ENCODE assay signal across 8 cellular contexts in genomic region chr1:206864939-206865671, GRCh38. TPM values are rescaled to one million over a fixed set of nuclear protein-coding genes. Genes with fewer than 3 reads are reported as not detected.
DNase-seq lines count a peak whose midpoint lies in the region; ATAC-seq and TF ChIP-seq lines count a peak whose summit lies in the region.

TSS of gene IL20 (plus strand) at chr1:206865623. CDS start at chr1:206865853, 230 bp downstream.

- POLR2A ChIA-PET in HEK293T (lab: Yijun Ruan, JAX): no interaction called here

- H3K9me3 Mint-ChIP-seq in CD14-positive monocyte: peaks cover 0 to 2% (median 0%) of the 10 kb centered on the region in 7 donors

- no peak within 1 kb of the TSS for H3K27ac ChIP-seq in OCI-LY1 (ENCODE audit: low read depth, low read length, poor library complexity, severe bottlenecking)
- H3K27ac ChIP-seq in neutrophil: no peak within 1 kb of the TSS
- no peak within 1 kb of the TSS for H3K27ac ChIP-seq in suprapubic skin

- no peaks in the 10 kb centered on the region for H3F3A ChIP-seq in OCI-LY1 (ENCODE audit: insufficient read depth, low read length)

- intact Hi-C loops in CD14-positive monocyte (cut with micrococcal nuclease): loop anchor here (5.0 kb wide), 1 partner anchor 47 kb away; no protein-coding TSS in a partner anchor

- no peak for ATAC-seq in HG03280 (IDR thresholded peaks at IDR 0.05; ENCODE audit: unreplicated experiment)

- H3K27ac Mint-ChIP-seq in CD14-positive monocyte: no peak within 1 kb of the TSS

- TF ChIP-seq CTCF in CD14-positive monocyte (IDR thresholded peaks at IDR 0.05): peak; percentile 92
- TF ChIP-seq CTCF in OCI-LY1 (IDR thresholded peaks at IDR 0.05; ENCODE audit: low read length): peak; percentile 79
- TF ChIP-seq CTCF in neutrophil (IDR thresholded peaks at IDR 0.05): peak; percentile 75
- peak; percentile 71 to 88 for TF ChIP-seq CTCF in suprapubic skin (IDR thresholded peaks at IDR 0.05)

- H3K9ac ChIP-seq in OCI-LY1 (ENCODE audit: low read length): no peak within 1 kb of the TSS

- H3K36me3 Mint-ChIP-seq in CD14-positive monocyte: no peaks in the 10 kb centered on the region

- H3K4me1 ChIP-seq in OCI-LY1 (ENCODE audit: insufficient read depth, low read length, severe bottlenecking): no peaks in the 10 kb centered on the region
- H3K4me1 ChIP-seq in neutrophil (ENCODE audit: control insufficient read depth in 1 of 2, insufficient read depth in 1 of 2, low read depth in 1 of 2, low read length in 1 of 2): no peaks in the 10 kb centered on the region
- H3K4me1 ChIP-seq in suprapubic skin: peaks cover 10% of the 10 kb centered on the region

- H3K9me2 ChIP-seq in OCI-LY1 (ENCODE audit: low read depth, low read length): no peaks in the 10 kb centered on the region

- peaks cover 5% of the 10 kb centered on the region for H3K4me1 Mint-ChIP-seq in CD14-positive monocyte

- H3K9me3 ChIP-seq in OCI-LY1 (ENCODE audit: low read length): no peaks in the 10 kb centered on the region
- H3K9me3 ChIP-seq in neutrophil: no peaks in the 10 kb centered on the region
- no peaks in the 10 kb centered on the region for H3K9me3 ChIP-seq in suprapubic skin

- DNase-seq in CD14-positive monocyte (ENCODE audit: low spot score) (peak; percentile 80), HEK293T (ENCODE audit: extremely low spot score) (peak; percentile 90), fibroblast of peridontal ligament (ENCODE audit: extremely low read depth) (peak; percentile 79), suprapubic skin (ENCODE audit: low spot score in 2 of 2) (peak; percentile 84)
- DNase-seq in activated T-cell treated with anti-CD3 and anti-CD28 coated beads, Interleukin-2, amount 50 U/mL, for 1 hour: peak; percentile 87

- CTCF ChIA-PET in HEK293T (lab: Yijun Ruan, JAX): interaction anchor here (0.7 to 2.0 kb wide), 6 partner anchors 20 to 47 kb away, joined by 3 to 17 read pairs (median 4); no protein-coding TSS in a partner anchor

- H3K36me3 ChIP-seq in OCI-LY1 (ENCODE audit: insufficient read depth, low read length): no peaks in the 10 kb centered on the region
- H3K36me3 ChIP-seq in neutrophil: no peaks in the 10 kb centered on the region
- H3K36me3 ChIP-seq in suprapubic skin: no peaks in the 10 kb centered on the region

- peak within 1 kb of the TSS in 1 of 2 donors; percentile 3 for H3K4me3 Mint-ChIP-seq in CD14-positive monocyte

- no peaks in the 10 kb centered on the region for H3K79me2 ChIP-seq in OCI-LY1 (ENCODE audit: insufficient read depth, low read length)

- H3K4me3 ChIP-seq in OCI-LY1 (ENCODE audit: low read depth, low read length, poor library complexity, severe bottlenecking): no peak within 1 kb of the TSS
- no peak within 1 kb of the TSS for H3K4me3 ChIP-seq in neutrophil (ENCODE audit: low read depth in 1 of 2, low read length in 1 of 2)
- H3K4me3 ChIP-seq in suprapubic skin: no peak within 1 kb of the TSS

- TF ChIP-seq POLR2A in suprapubic skin (IDR thresholded peaks at IDR 0.05): no peak

- no peak within 1 kb of the TSS for H3K4me2 ChIP-seq in OCI-LY1 (ENCODE audit: low read length)

- no peaks in the 10 kb centered on the region for H4K20me1 ChIP-seq in OCI-LY1 (ENCODE audit: insufficient read depth, low read length)

- WGBS in suprapubic skin: 35% methylated on average over 19 of the region's 19 CpGs

- H2AFZ ChIP-seq in OCI-LY1 (ENCODE audit: low read length): no peak within 1 kb of the TSS

- peaks cover 15 to 26% (median 22%) of the 10 kb centered on the region in 3 donors for H3K27me3 Mint-ChIP-seq in CD14-positive monocyte (ENCODE audit: low read depth in 3 of 3)

- H3K27me3 ChIP-seq in OCI-LY1 (ENCODE audit: insufficient read depth, low read length) (no peaks in the 10 kb centered on the region), neutrophil (peaks cover 57% of the 10 kb centered on the region), suprapubic skin (peaks cover 18% of the 10 kb centered on the region)

- TF ChIP-seq EP300 in suprapubic skin (IDR thresholded peaks at IDR 0.05): no peak

TF ChIP-seq in HEK293T, 16 proteins besides CTCF, POLR2A, EP300 and RAD21:
- no peak for TF ChIP-seq NFRKB (IDR thresholded peaks at IDR 0.05)
- no peak for TF ChIP-seq FOXA1 (IDR thresholded peaks at IDR 0.05)
- TF ChIP-seq SP1 (IDR thresholded peaks at IDR 0.05): no peak
- TF ChIP-seq L3MBTL2 (conservative IDR thresholded peaks at IDR 0.05): no peak
- no peak for TF ChIP-seq ELF4 (IDR thresholded peaks at IDR 0.05)

RNA-seq across cellular contexts. Expression of gene IL20, which starts in this region (rescaled TPM):
- not detected for polyA plus RNA-seq in CD14-positive monocyte
- total RNA-seq in suprapubic skin: 1 to 10 TPM in 2 of 4 donors, under 1 TPM in 1, not detected in 1; 0.76 to 1.4 (median 1.0) TPM

Comparison
In these comparisons a context has a peak if more than half of its experiments do, and no peak if none do; other contexts are left out.
1. Peak in DNase-seq in CD14-positive monocyte; RNA of the gene not detected or under 1 TPM.